27 cellular contexts compared by ENCODE assay signal in the genomic region with DNA sequence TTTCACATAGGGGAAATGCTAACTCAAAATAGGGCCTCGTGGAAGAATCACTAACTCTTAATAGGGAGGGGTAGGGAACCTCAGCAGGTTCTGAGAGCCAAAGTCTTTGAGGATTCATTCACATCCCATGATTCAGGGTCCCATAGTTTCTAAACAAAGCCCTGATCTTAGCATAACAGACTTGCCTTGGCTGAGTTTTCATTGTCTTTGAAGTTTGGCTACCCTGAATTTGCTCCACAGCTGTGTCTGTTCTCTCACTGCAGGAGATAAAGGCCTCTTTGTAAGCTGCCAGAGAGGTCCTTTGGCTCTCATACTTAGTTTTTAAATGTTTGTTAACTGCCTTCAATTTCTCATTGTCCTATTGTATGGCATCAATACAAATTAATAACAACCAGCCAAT. TPM values are rescaled to one million over a fixed set of nuclear protein-coding genes. Genes with fewer than 3 reads are reported as not detected.
A peak's percentile ranks its signal among the peaks of the same experiment; 100 is the strongest.
DNase-seq lines count a peak whose midpoint lies in the region; ATAC-seq, FAIRE-seq and TF ChIP-seq lines count a peak whose summit lies in the region.
"Had no signal": no experiment of that assay in that cellular context is flagged by ENCODE, and none has a peak within 500 bp of the region (broad histone marks: within the 10 kb centered on the region; RNA-seq: fewer than 3 reads in every experiment).

No MANE protein-coding gene starts in this region.

- peaks cover 5% of the 10 kb centered on the region for H3K27me3 Mint-ChIP-seq in WTC11 (ENCODE audit: low read depth)
- H3K27me3 Mint-ChIP-seq in activated naive CD8-positive, alpha-beta T cell treated with anti-CD3 and anti-CD28 coated beads for 36 hours: no peaks in the 10 kb centered on the region

- ATAC-seq in WTC11 (peak; percentile 79), pancreas (peak in 3 of 4 donors; percentile 40 to 78 (median 75)), GM18502 (IDR thresholded peaks at IDR 0.05; ENCODE audit: poor library complexity, unreplicated experiment) (no peak)
- ATAC-seq: GM12878, Panc1, Right ventricle myocardium inferior had no signal

- peak; percentile 31 for DNase-seq in COLO829 (ENCODE audit: low spot score)
- no peak for DNase-seq in WTC11 (ENCODE audit: low spot score)
- peak; percentile 23 for DNase-seq in iPS DF 19.7 (ENCODE audit: low read depth, low spot score)
- DNase-seq in pancreas: no peak
- DNase-seq in activated T-cell treated with anti-CD3 and anti-CD28 coated beads, Interleukin-2, amount 50 U/mL, for 48 hours: no peak
- no peak for DNase-seq in NCI-H128 (lab: John Stamatoyannopoulos, UW; ENCODE audit: unreplicated experiment)
- no peak for DNase-seq in activated naive CD8-positive, alpha-beta T cell treated with anti-CD3 and anti-CD28 coated beads for 36 hours
- DNase-seq: 8988T; CD4-positive, alpha-beta memory T cell; DND-41; GDM1; GOT3; IMR-90; Karpas-422; MG63; NCI-H1092 treated with DMSO at 0.1 percent for 48 hours; NCI-H1694; NCI-H2107; NCI-H226; NCI-H524 treated with DMSO at 0.1 percent for 48 hours; SK-N-SH had no signal

- no peak overlapping the region for H3K27ac Mint-ChIP-seq in WTC11
- no peak overlapping the region for H3K27ac Mint-ChIP-seq in activated naive CD8-positive, alpha-beta T cell treated with anti-CD3 and anti-CD28 coated beads for 36 hours
- H3K27ac Mint-ChIP-seq: CD4-positive, alpha-beta memory T cell had no signal

- no peaks in the 10 kb centered on the region for H3K36me3 Mint-ChIP-seq in WTC11
- H3K36me3 Mint-ChIP-seq in activated naive CD8-positive, alpha-beta T cell treated with anti-CD3 and anti-CD28 coated beads for 36 hours: no peaks in the 10 kb centered on the region
- H3K36me3 Mint-ChIP-seq: CD4-positive, alpha-beta memory T cell had no signal

- CTCF ChIA-PET in WTC11 (lab: Charles Lee): no interaction called here

- no peaks in the 10 kb centered on the region for H3K9me3 ChIP-seq in pancreas
- H3K9me3 ChIP-seq: MG63, SK-N-SH had no signal

- POLR2A ChIA-PET in WTC11 (lab: Charles Lee): no interaction called here

- no peaks in the 10 kb centered on the region for H3K27me3 ChIP-seq in pancreas
- H3K27me3 ChIP-seq: MG63 had no signal

- H3K4me1 ChIP-seq in pancreas: no peaks in the 10 kb centered on the region

- intact Hi-C loops in pancreas (cut with DNase I): no loop called here

- H3K27ac ChIP-seq in pancreas: no peak overlapping the region

- 29 to 44% methylated on average over 1 of the region's 1 CpG for WGBS in pancreas, 2 donors

- H3K4me3 ChIP-seq in pancreas: no peak overlapping the region
- H3K4me3 ChIP-seq: GM12878, MG63 had no signal

- H3K4me1 Mint-ChIP-seq in WTC11: peaks cover 11% of the 10 kb centered on the region
- no peaks in the 10 kb centered on the region for H3K4me1 Mint-ChIP-seq in activated naive CD8-positive, alpha-beta T cell treated with anti-CD3 and anti-CD28 coated beads for 36 hours
- H3K4me1 Mint-ChIP-seq: CD4-positive, alpha-beta memory T cell had no signal

- no peak for TF ChIP-seq CTCF in WTC11 (IDR thresholded peaks at IDR 0.05)
- TF ChIP-seq CTCF in pancreas (IDR thresholded peaks at IDR 0.05): no peak

- H3K9me3 Mint-ChIP-seq in WTC11: peaks cover 7% of the 10 kb centered on the region
- H3K9me3 Mint-ChIP-seq in activated naive CD8-positive, alpha-beta T cell treated with anti-CD3 and anti-CD28 coated beads for 36 hours: no peaks in the 10 kb centered on the region

- FAIRE-seq in pancreas (lab: Jason Lieb, UNC): no peak
- FAIRE-seq: D721Med, GM12878, GM18507 had no signal

- H3K36me3 ChIP-seq in pancreas: no peaks in the 10 kb centered on the region
- H3K36me3 ChIP-seq: MG63 had no signal

- no peak overlapping the region for H3K4me3 Mint-ChIP-seq in WTC11
- H3K4me3 Mint-ChIP-seq in activated naive CD8-positive, alpha-beta T cell treated with anti-CD3 and anti-CD28 coated beads for 36 hours: no peak overlapping the region
- H3K4me3 Mint-ChIP-seq: CD4-positive, alpha-beta memory T cell had no signal

TF ChIP-seq in WTC11, 78 proteins besides CTCF, POLR2A, EP300 and RAD21:
- TF ChIP-seq, protein P1, sequence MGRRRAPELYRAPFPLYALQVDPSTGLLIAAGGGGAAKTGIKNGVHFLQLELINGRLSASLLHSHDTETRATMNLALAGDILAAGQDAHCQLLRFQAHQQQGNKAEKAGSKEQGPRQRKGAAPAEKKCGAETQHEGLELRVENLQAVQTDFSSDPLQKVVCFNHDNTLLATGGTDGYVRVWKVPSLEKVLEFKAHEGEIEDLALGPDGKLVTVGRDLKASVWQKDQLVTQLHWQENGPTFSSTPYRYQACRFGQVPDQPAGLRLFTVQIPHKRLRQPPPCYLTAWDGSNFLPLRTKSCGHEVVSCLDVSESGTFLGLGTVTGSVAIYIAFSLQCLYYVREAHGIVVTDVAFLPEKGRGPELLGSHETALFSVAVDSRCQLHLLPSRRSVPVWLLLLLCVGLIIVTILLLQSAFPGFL (CRISPR knock-in tag; IDR thresholded peaks at IDR 0.05; ENCODE audit: borderline replicate concordance): no peak
- TF ChIP-seq GTF2I (CRISPR knock-in tag; conservative IDR thresholded peaks at IDR 0.05) (no peak), KAT7 (CRISPR knock-in tag; IDR thresholded peaks at IDR 0.05; ENCODE audit: borderline replicate concordance) (no peak), OVOL2 (CRISPR knock-in tag; IDR thresholded peaks at IDR 0.05; ENCODE audit: borderline replicate concordance) (no peak), SMAD3 (CRISPR knock-in tag; IDR thresholded peaks at IDR 0.05; ENCODE audit: borderline replicate concordance) (no peak), IRF2 (CRISPR knock-in tag; IDR thresholded peaks at IDR 0.05; ENCODE audit: borderline replicate concordance, low read depth) (no peak), RELA (CRISPR knock-in tag; IDR thresholded peaks at IDR 0.05; ENCODE audit: borderline replicate concordance) (no peak), ZNF671 (CRISPR knock-in tag; IDR thresholded peaks at IDR 0.05) (no peak), FOXP1 (CRISPR knock-in tag; IDR thresholded peaks at IDR 0.05; ENCODE audit: borderline replicate concordance) (no peak)
- TF ChIP-seq, protein P2, sequence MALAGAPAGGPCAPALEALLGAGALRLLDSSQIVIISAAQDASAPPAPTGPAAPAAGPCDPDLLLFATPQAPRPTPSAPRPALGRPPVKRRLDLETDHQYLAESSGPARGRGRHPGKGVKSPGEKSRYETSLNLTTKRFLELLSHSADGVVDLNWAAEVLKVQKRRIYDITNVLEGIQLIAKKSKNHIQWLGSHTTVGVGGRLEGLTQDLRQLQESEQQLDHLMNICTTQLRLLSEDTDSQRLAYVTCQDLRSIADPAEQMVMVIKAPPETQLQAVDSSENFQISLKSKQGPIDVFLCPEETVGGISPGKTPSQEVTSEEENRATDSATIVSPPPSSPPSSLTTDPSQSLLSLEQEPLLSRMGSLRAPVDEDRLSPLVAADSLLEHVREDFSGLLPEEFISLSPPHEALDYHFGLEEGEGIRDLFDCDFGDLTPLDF (CRISPR knock-in tag; IDR thresholded peaks at IDR 0.05): no peak
- TF ChIP-seq, protein P3, sequence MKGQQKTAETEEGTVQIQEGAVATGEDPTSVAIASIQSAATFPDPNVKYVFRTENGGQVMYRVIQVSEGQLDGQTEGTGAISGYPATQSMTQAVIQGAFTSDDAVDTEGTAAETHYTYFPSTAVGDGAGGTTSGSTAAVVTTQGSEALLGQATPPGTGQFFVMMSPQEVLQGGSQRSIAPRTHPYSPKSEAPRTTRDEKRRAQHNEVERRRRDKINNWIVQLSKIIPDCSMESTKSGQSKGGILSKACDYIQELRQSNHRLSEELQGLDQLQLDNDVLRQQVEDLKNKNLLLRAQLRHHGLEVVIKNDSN (CRISPR knock-in tag; IDR thresholded peaks at IDR 0.05): no peak

RNA-seq across cellular contexts. Expression of a gene that starts 54.5 kb away (rescaled TPM):
- total RNA-seq in WTC11 (2021) (15.6 to 16.1 TPM (median 16.0 TPM) in 3 replicates), pancreas (10 to 100 TPM in 5 of 6 donors, 1 to 10 TPM in 1; 9.0 to 14.3 (median 12.6) TPM)
- polyA plus RNA-seq in pancreas: 1 to 10 TPM; 1.6 to 3.5 TPM
- 10 to 100 TPM in 1 of 2 experiments, 1 to 10 TPM in 1; 9.2 to 10.1 TPM for total RNA-seq in activated naive CD8-positive, alpha-beta T cell treated with anti-CD3 and anti-CD28 coated beads for 36 hours

Comparison
In these comparisons a context has a peak if more than half of its experiments do, and no peak if none do; other contexts are left out.
1. DNase-seq: peak in COLO829 (single experiment) and iPS DF 19.7 (single experiment); none in WTC11 (single experiment), pancreas (0 of 6), activated T-cell treated with anti-CD3 and anti-CD28 coated beads, Interleukin-2, amount 50 U/mL, for 48 hours (0 of 2), NCI-H128 (single experiment) and activated naive CD8-positive, alpha-beta T cell treated with anti-CD3 and anti-CD28 coated beads for 36 hours (single experiment).